8 cellular contexts compared by ENCODE assay signal in the genomic region with DNA sequence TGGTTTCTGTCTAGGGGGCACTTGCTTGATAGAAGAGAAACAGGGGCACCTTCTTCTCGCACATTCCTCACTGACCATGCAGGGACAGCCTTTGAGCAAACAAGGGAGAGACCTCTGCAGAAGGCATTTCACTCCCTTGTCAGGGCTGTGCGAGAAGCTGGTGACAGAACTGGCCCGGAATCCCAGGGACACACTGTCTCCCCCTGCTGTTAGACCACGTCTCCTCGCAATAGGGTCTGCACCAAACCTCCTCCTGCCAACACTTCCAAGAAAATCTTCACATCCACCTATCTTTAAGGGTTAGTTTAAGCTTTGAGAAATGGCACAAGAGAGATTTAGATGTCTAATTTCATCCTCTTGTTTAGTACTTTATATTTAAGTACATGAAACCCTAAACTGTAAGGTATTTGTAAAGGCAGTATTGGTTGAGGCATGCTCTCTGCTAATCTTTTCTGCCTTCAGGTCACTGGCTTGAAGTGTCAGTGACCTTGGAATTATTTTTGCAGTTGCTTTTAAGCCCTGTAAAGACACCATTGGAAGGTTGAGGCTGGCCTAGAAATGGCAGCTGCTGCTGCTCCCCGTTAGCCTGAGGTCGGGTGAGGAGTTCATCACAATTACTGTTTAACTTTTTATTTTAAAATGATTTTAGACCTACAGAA. TPM values are rescaled to one million over a fixed set of nuclear protein-coding genes. Genes with fewer than 3 reads are reported as not detected.
DNase-seq lines count a peak whose midpoint lies in the region; ATAC-seq and TF ChIP-seq lines count a peak whose summit lies in the region.

No MANE protein-coding gene starts in this region.

- H3K4me1 ChIP-seq in GM23248 (ENCODE audit: insufficient read depth): peaks cover 2% of the 10 kb centered on the region
- no peaks in the 10 kb centered on the region for H3K4me1 ChIP-seq in Peyer's patch
- no peaks in the 10 kb centered on the region for H3K4me1 ChIP-seq in vagina

- H3K9me3 ChIP-seq in GM23248 (ENCODE audit: low read depth): no peaks in the 10 kb centered on the region
- no peaks in the 10 kb centered on the region for H3K9me3 ChIP-seq in Peyer's patch
- no peaks in the 10 kb centered on the region for H3K9me3 ChIP-seq in vagina

- POLR2A ChIA-PET in BJ (lab: Charles Lee): no interaction called here

- H3K79me2 ChIP-seq in GM23248 (ENCODE audit: insufficient read depth): no peaks in the 10 kb centered on the region

- TF ChIP-seq CTCF in BJ (IDR thresholded peaks at IDR 0.05; ENCODE audit: insufficient read depth, low read depth, low read length) (peak; percentile 65), Peyer's patch (IDR thresholded peaks at IDR 0.05) (peak in 4 of 6 experiments; percentile 16 to 44 (median 35)), chondrocyte (IDR thresholded peaks at IDR 0.05) (peak; percentile 80), vagina (IDR thresholded peaks at IDR 0.05) (no peak)

- CTCF ChIA-PET in BJ (lab: Yijun Ruan, JAX): interaction anchor here (0.6 to 2.3 kb wide), 12 partner anchors 9 to 114 kb away, joined by 3 to 16 read pairs (median 4); a partner anchor contains a TSS

- H3K4me3 ChIP-seq in BJ (ENCODE audit: low read depth, low read length) (no peak overlapping the region), GM23248 (no peak overlapping the region), Peyer's patch (no peak overlapping the region), vagina (no peak overlapping the region)

- H3K9ac ChIP-seq in GM23248: no peak overlapping the region

- intact Hi-C loops in vagina (cut with DNase I): no loop called here

- no peak overlapping the region for H3K4me2 ChIP-seq in GM23248 (ENCODE audit: unreplicated experiment)

- H3K4me1 Mint-ChIP-seq in chondrocyte (ENCODE audit: low read depth): peaks cover 34% of the 10 kb centered on the region

- H3K36me3 ChIP-seq in BJ (ENCODE audit: control insufficient read depth, insufficient read depth, low read length) (no peaks in the 10 kb centered on the region), GM23248 (ENCODE audit: low read depth) (no peaks in the 10 kb centered on the region), Peyer's patch (no peaks in the 10 kb centered on the region), vagina (no peaks in the 10 kb centered on the region)

- H3K9me3 Mint-ChIP-seq in chondrocyte (ENCODE audit: low read depth): no peaks in the 10 kb centered on the region

- ATAC-seq in GM18502 (IDR thresholded peaks at IDR 0.05; ENCODE audit: poor library complexity, unreplicated experiment) (no peak), HG02588 (IDR thresholded peaks at IDR 0.05; ENCODE audit: unreplicated experiment) (no peak)

- H3K36me3 Mint-ChIP-seq in chondrocyte (ENCODE audit: low read depth): no peaks in the 10 kb centered on the region

- H3K27ac Mint-ChIP-seq in chondrocyte (ENCODE audit: unreplicated experiment): peak overlapping the region; percentile 18

- no peaks in the 10 kb centered on the region for H4K20me1 ChIP-seq in GM23248 (ENCODE audit: insufficient read depth)

- H3K4me3 Mint-ChIP-seq in chondrocyte (ENCODE audit: unreplicated experiment): no peak overlapping the region

- peaks cover 5% of the 10 kb centered on the region; the same call in 1 of the 2 replicates for H3F3A ChIP-seq in GM23248 (ENCODE audit: insufficient read depth)

- H2AFZ ChIP-seq in GM23248: no peak overlapping the region

- no peak for TF ChIP-seq POLR2A in Peyer's patch (IDR thresholded peaks at IDR 0.05)
- no peak for TF ChIP-seq POLR2A in vagina (IDR thresholded peaks at IDR 0.05)

- DNase-seq in BJ (ENCODE audit: low read depth): no peak
- DNase-seq in GM23248: peak; percentile 30
- DNase-seq in Peyer's patch: peak in 1 of 3 donors; percentile 52
- no peak for DNase-seq in chondrocyte (ENCODE audit: low spot score)
- DNase-seq in midbrain (lab: John Stamatoyannopoulos, UW): peak; percentile 10
- DNase-seq in vagina (ENCODE audit: extremely low spot score in 2 of 2): no peak

- H3K9me2 ChIP-seq in GM23248 (ENCODE audit: insufficient read depth): no peaks in the 10 kb centered on the region

- no peaks in the 10 kb centered on the region for H3K27me3 Mint-ChIP-seq in chondrocyte (ENCODE audit: low read depth)

- H3K27ac ChIP-seq in GM23248 (no peak overlapping the region), Peyer's patch (no peak overlapping the region), vagina (no peak overlapping the region)

- WGBS in GM23248 (ENCODE audit: low coverage in 1 of 2, low lambda C conversion rate in 2 of 2, missing lambda C conversion rate in 2 of 2), 2 experiments: 69% methylated on average over 7 of the region's 7 CpGs

- H3K27me3 ChIP-seq in BJ (ENCODE audit: control insufficient read depth, insufficient read depth, low read length) (peaks cover 14% of the 10 kb centered on the region), GM23248 (replicated peaks; ENCODE audit: insufficient read depth) (peaks cover 11% of the 10 kb centered on the region), Peyer's patch (no peaks in the 10 kb centered on the region), vagina (no peaks in the 10 kb centered on the region)

- in situ Hi-C loops in GM23248 (cut with MboI): no loop called here

RNA-seq across cellular contexts. Expression of a gene that starts 37.0 kb away (rescaled TPM):
- polyA plus RNA-seq in BJ (2011; rRNA removed) (not detected in 2 replicates), GM23248 (2016; fragmentation: Nextera tagmentation; extraction: Ambion mirVana) (not detected in 2 replicates)
- polyA minus RNA-seq in BJ (2011; rRNA and poly(A)+ RNA removed): not detected in 2 replicates
- total RNA-seq in GM23248 (2014; rRNA removed; shearing (Covaris generic)): 0.13 TPM in 1 of 2 replicates, not detected in the other
- total RNA-seq in Peyer's patch (1 to 10 TPM in 3 of 4 donors, under 1 TPM in 1; 0.80 to 4.1 (median 1.2) TPM), chondrocyte (1.4 to 3.8 TPM (median 3.6 TPM) in 3 replicates), vagina (5.2 TPM)

Comparison
In these comparisons a context has a peak if more than half of its experiments do, and no peak if none do; other contexts are left out.
1. DNase-seq: peak in GM23248 (single experiment) and midbrain (single experiment); none in BJ (single experiment), chondrocyte (single experiment) and vagina (0 of 2).
2. CTCF ChIP-seq: peak in BJ (single experiment), Peyer's patch (4 of 6) and chondrocyte (single experiment); none in vagina (0 of 3).